ENCODE assay signal across 1 cellular context in the genomic region with DNA sequence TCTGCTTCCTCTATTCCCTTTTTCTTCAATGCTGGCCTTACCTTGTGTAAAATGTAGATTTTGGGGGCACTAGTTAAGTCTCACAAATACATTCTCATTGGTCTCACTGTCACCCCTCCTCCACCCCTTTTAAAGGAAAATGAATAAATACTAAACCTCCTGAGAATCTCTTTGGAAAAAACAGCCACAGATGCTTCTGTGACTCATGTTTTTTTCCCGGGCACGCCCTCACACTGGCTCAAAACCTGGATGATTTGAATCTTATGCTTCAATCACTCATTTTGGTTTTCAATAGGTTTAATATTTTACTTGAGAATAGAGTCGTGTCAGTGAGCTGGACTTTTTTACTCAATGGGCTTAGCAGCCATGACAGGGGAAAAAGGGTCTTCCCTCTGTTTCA.
TF ChIP-seq lines count a peak whose summit lies in the region.

No MANE protein-coding gene starts in this region.

TF ChIP-seq in WTC11, 78 proteins besides CTCF, POLR2A, EP300 and RAD21 (continued from another document):
- TF ChIP-seq, protein P1, sequence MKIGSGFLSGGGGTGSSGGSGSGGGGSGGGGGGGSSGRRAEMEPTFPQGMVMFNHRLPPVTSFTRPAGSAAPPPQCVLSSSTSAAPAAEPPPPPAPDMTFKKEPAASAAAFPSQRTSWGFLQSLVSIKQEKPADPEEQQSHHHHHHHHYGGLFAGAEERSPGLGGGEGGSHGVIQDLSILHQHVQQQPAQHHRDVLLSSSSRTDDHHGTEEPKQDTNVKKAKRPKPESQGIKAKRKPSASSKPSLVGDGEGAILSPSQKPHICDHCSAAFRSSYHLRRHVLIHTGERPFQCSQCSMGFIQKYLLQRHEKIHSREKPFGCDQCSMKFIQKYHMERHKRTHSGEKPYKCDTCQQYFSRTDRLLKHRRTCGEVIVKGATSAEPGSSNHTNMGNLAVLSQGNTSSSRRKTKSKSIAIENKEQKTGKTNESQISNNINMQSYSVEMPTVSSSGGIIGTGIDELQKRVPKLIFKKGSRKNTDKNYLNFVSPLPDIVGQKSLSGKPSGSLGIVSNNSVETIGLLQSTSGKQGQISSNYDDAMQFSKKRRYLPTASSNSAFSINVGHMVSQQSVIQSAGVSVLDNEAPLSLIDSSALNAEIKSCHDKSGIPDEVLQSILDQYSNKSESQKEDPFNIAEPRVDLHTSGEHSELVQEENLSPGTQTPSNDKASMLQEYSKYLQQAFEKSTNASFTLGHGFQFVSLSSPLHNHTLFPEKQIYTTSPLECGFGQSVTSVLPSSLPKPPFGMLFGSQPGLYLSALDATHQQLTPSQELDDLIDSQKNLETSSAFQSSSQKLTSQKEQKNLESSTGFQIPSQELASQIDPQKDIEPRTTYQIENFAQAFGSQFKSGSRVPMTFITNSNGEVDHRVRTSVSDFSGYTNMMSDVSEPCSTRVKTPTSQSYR (CRISPR knock-in tag; IDR thresholded peaks at IDR 0.05) = no peak
- TF ChIP-seq FOXJ3 (CRISPR knock-in tag; IDR thresholded peaks at IDR 0.05; ENCODE audit: borderline replicate concordance) (no peak), ESRRA (CRISPR knock-in tag; IDR thresholded peaks at IDR 0.05; ENCODE audit: borderline replicate concordance) (no peak)
- TF ChIP-seq, protein P2, sequence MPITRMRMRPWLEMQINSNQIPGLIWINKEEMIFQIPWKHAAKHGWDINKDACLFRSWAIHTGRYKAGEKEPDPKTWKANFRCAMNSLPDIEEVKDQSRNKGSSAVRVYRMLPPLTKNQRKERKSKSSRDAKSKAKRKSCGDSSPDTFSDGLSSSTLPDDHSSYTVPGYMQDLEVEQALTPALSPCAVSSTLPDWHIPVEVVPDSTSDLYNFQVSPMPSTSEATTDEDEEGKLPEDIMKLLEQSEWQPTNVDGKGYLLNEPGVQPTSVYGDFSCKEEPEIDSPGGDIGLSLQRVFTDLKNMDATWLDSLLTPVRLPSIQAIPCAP (CRISPR knock-in tag; IDR thresholded peaks at IDR 0.05) = no peak
